Comparison of ENCODE assay signal across 31 cellular contexts in the genomic region with DNA sequence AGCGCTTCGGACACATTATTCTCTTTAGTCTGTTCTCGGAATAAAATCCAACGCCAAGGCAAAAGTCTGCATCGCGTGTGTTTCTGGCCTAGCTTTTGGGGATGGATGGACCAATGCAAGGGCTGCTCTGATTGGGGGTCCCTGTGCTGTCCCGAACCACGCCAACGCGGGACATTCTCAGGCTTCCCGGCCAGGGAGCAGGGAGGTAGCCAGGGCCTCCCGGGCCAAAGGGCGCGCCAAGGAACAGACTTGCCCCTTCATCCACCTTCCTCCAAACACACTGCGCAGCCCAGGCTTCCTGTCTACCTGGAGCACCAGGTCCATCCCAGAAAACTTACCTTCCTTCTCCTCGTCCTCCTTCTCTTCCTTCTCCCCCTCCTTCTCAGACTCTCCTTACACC.
"Had no signal": no experiment of that assay in that cellular context is flagged by ENCODE, and none has a peak within 500 bp of the region (broad histone marks: within the 10 kb centered on the region; RNA-seq: fewer than 3 reads in every experiment).

No MANE protein-coding gene starts in this region.

- ATAC-seq: activated naive CD4-positive, alpha-beta T cell treated with anti-CD3 and anti-CD28 coated beads, Interleukin-2, amount 50 U/mL, for 72 hours; activated naive CD8-positive, alpha-beta T cell treated with anti-CD3 and anti-CD28 coated beads, Interleukin-2, amount 50 U/mL, for 24 hours; activated T-cell treated with anti-CD3 and anti-CD28 coated beads, Interleukin-2, amount 50 U/mL, for 4 hours; activated T-cell treated with anti-CD3 and anti-CD28 coated beads, Interleukin-2, amount 50 U/mL, for 72 hours; activated T-helper 17 cell treated with anti-CD3 and anti-CD28 coated beads, Interleukin-2, amount 50 U/mL, for 72 hours; body of pancreas had no signal

- H3K27ac ChIP-seq: adrenal gland, ascending aorta, body of pancreas, brain microvascular endothelial cell, breast epithelium, cardiac muscle cell had no signal

- DNase-seq: activated effector memory CD4-positive, alpha-beta T cell treated with anti-CD3 and anti-CD28 coated beads, Interleukin-2, amount 50 U/mL, for 16 hours; activated effector memory CD4-positive, alpha-beta T cell treated with Interleukin-2 at 50 U/mL for 16 hours; activated gamma-delta T cell; activated gamma-delta T cell treated with Interleukin-2 at 50 U/mL for 16 hours; activated naive CD4-positive, alpha-beta T cell; activated naive CD4-positive, alpha-beta T cell treated with anti-CD3 and anti-CD28 coated beads for 36 hours; activated naive CD4-positive, alpha-beta T cell treated with anti-CD3 and anti-CD28 coated beads, Interleukin-2, amount 10 ng/mL, durations not matched to agents 7 days and 5 days; activated naive CD4-positive, alpha-beta T cell treated with anti-CD3 and anti-CD28 coated beads, Interleukin-2, amount 50 U/mL, for 16 hours; activated naive CD4-positive, alpha-beta T cell treated with Interleukin-2 at 50 U/mL for 16 hours; activated naive CD8-positive, alpha-beta T cell treated with anti-CD3 and anti-CD28 coated beads for 36 hours; activated naive CD8-positive, alpha-beta T cell treated with anti-CD3 and anti-CD28 coated beads, Interleukin-2, amount 10 ng/mL, durations not matched to agents 7 days and 5 days; activated naive CD8-positive, alpha-beta T cell treated with anti-CD3 and anti-CD28 coated beads, Interleukin-2, amount 50 U/mL, for 24 hours; activated T-cell treated with anti-CD3 and anti-CD28 coated beads, Interleukin-2, amount 50 U/mL, for 1 hour; activated T-cell treated with anti-CD3 and anti-CD28 coated beads, Interleukin-2, amount 50 U/mL, for 24 hours; activated T-cell treated with anti-CD3 and anti-CD28 coated beads, Interleukin-2, amount 50 U/mL, for 4 hours; activated T-cell treated with anti-CD3 and anti-CD28 coated beads, Interleukin-2, amount 50 U/mL, for 48 hours; activated T-cell treated with anti-CD3 and anti-CD28 coated beads, Interleukin-2, amount 50 U/mL, for 72 hours; adrenal gland; amniotic stem cell; amygdala; anterior cingulate cortex; body of pancreas; brain microvascular endothelial cell; caudate nucleus; central memory CD4-positive, alpha-beta T cell; cerebellar nuclear complex had no signal

- H3K27me3 ChIP-seq: adrenal gland, ascending aorta, body of pancreas, brain microvascular endothelial cell, breast epithelium, cardiac muscle cell had no signal

- H3K4me3 ChIP-seq: adrenal gland, ascending aorta, body of pancreas, breast epithelium, cardiac muscle cell had no signal

- H3K36me3 ChIP-seq: adrenal gland, ascending aorta, brain microvascular endothelial cell, breast epithelium, cardiac muscle cell had no signal

- H3K4me1 ChIP-seq: adrenal gland, ascending aorta, body of pancreas, breast epithelium had no signal

- H3K9me3 ChIP-seq: adrenal gland, ascending aorta, body of pancreas had no signal
